Comparison of ENCODE assay signal across 10 cellular contexts in genomic region chr2:235793163-235793752, GRCh38.
DNase-seq lines count a peak whose midpoint lies in the region; ATAC-seq and TF ChIP-seq lines count a peak whose summit lies in the region.
"Had no signal": no experiment of that assay in that cellular context is flagged by ENCODE, and none has a peak within 500 bp of the region (broad histone marks: within the 10 kb centered on the region; RNA-seq: fewer than 3 reads in every experiment).

No MANE protein-coding gene starts in this region.

- DNase-seq in activated CD4-positive, alpha-beta T cell treated with anti-CD3 and anti-CD28 coated beads for 48 hours, result peak; percentile 28
- DNase-seq in activated CD4-positive, alpha-beta T cell treated with anti-CD3 and anti-CD28 coated beads, Interleukin-2, amount 50 U/mL, for 4 hours, result no peak
- DNase-seq in RWPE1 (ENCODE audit: low spot score), result peak; percentile 40
- DNase-seq in glomerular visceral epithelial cell (ENCODE audit: extremely low spot score), result peak; percentile 28
- peak; percentile 9 for DNase-seq in stromal cell of bone marrow (ENCODE audit: low read depth)
- no peak for DNase-seq in NCI-H2196 (lab: John Stamatoyannopoulos, UW; ENCODE audit: unreplicated experiment)
- no peak for DNase-seq in activated T-cell treated with anti-CD3 and anti-CD28 coated beads, Interleukin-2, amount 50 U/mL, for 48 hours
- DNase-seq: CD4-positive, alpha-beta T cell had no signal

- CTCF ChIA-PET in RWPE1 (lab: Yijun Ruan, JAX), result interaction anchor here (1.1 kb wide), 1 partner anchor 389 kb away, joined by 3 read pairs; no protein-coding TSS in a partner anchor

- TF ChIP-seq CTCF in RWPE1 (conservative IDR thresholded peaks at IDR 0.05; ENCODE audit: low read depth), result no peak

- POLR2A ChIA-PET in RWPE1 (lab: Yijun Ruan, JAX; ENCODE audit: low non-redundant PET), result no interaction called here

- no peak for ATAC-seq in GM18502 (IDR thresholded peaks at IDR 0.05; ENCODE audit: poor library complexity, unreplicated experiment)

- H3K27ac ChIP-seq in RWPE1, result no peak overlapping the region
- H3K27ac ChIP-seq: SJSA1 had no signal

Comparison
In these comparisons a context has a peak if more than half of its experiments do, and no peak if none do; other contexts are left out.
1. DNase-seq: peak in activated CD4-positive, alpha-beta T cell treated with anti-CD3 and anti-CD28 coated beads for 48 hours (single experiment), RWPE1 (single experiment), glomerular visceral epithelial cell (single experiment) and stromal cell of bone marrow (single experiment); none in activated CD4-positive, alpha-beta T cell treated with anti-CD3 and anti-CD28 coated beads, Interleukin-2, amount 50 U/mL, for 4 hours (0 of 2), NCI-H2196 (single experiment) and activated T-cell treated with anti-CD3 and anti-CD28 coated beads, Interleukin-2, amount 50 U/mL, for 48 hours (0 of 2).